In the genomic region with DNA sequence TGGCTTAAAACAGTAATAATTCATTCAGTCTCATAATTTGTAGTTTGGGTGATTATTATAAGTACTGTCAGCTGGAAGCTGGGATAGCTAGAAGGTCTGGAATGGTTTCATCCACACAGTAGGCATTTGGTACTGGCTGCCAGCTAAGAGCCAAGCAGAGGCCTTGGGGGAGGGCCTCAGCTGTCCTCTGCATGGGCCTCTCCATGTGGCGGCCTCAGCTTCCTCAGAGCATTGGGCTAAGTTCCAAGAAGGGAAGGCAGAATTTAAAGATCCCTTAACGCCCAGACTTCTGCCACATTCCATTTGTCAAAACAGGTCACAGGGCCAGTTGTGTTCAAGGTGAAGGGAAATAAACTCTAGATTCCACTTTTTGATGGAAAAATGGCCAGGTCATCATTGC, we compare ENCODE assay signal across 16 cellular contexts.
A peak's percentile ranks its signal among the peaks of the same experiment; 100 is the strongest.
DNase-seq lines count a peak whose midpoint lies in the region; TF ChIP-seq lines count a peak whose summit lies in the region.
"Had no signal": no experiment of that assay in that cellular context is flagged by ENCODE, and none has a peak within 500 bp of the region (broad histone marks: within the 10 kb centered on the region; RNA-seq: fewer than 3 reads in every experiment).

No MANE protein-coding gene starts in this region.

- H3K27ac ChIP-seq in SJCRH30 (no peak overlapping the region), esophagus muscularis mucosa (replicated peaks in 1 of 4) (no peak overlapping the region)
- H3K27ac ChIP-seq: 22Rv1, A549, BLaER1 had no signal

- no peak for TF ChIP-seq POLR2A in esophagus muscularis mucosa (IDR thresholded peaks at IDR 0.05; ENCODE audit: low read depth)

- H3K36me3 Mint-ChIP-seq in activated CD4-positive, alpha-beta memory T cell treated with anti-CD3 and anti-CD28 coated beads, Interleukin-2, amount 10 ng/mL, durations not matched to agents 7 days and 5 days (ENCODE audit: low read depth) = no peaks in the 10 kb centered on the region

- no peaks in the 10 kb centered on the region for H3K9me3 Mint-ChIP-seq in activated CD4-positive, alpha-beta memory T cell treated with anti-CD3 and anti-CD28 coated beads, Interleukin-2, amount 10 ng/mL, durations not matched to agents 7 days and 5 days
- H3K9me3 Mint-ChIP-seq: CD14-positive monocyte; CD4-positive, alpha-beta memory T cell; GM23338 had no signal

- H3K4me1 ChIP-seq in SJCRH30 = peaks cover 11% of the 10 kb centered on the region; the same call in 1 of the 2 replicates
- peaks cover 0 to 8% (median 0%) of the 10 kb centered on the region in 4 donors for H3K4me1 ChIP-seq in esophagus muscularis mucosa
- H3K4me1 ChIP-seq: A549, BLaER1 had no signal

- WGBS in esophagus muscularis mucosa = 85% methylated on average over 2 of the region's 2 CpGs

- TF ChIP-seq CTCF in esophagus muscularis mucosa (IDR thresholded peaks at IDR 0.05) = no peak

- H3K36me3 ChIP-seq in SJCRH30 = no peaks in the 10 kb centered on the region
- peaks cover 0 to 28% (median 10%) of the 10 kb centered on the region in 4 donors for H3K36me3 ChIP-seq in esophagus muscularis mucosa
- H3K36me3 ChIP-seq: BLaER1 had no signal

- intact Hi-C loops in esophagus muscularis mucosa (cut with DNase I) = no loop called here

- CTCF ChIA-PET in activated CD4-positive, alpha-beta memory T cell treated with anti-CD3 and anti-CD28 coated beads, Interleukin-2, amount 10 ng/mL, durations not matched to agents 7 days and 5 days (lab: Charles Lee) = no interaction called here

- H3K27ac Mint-ChIP-seq in activated CD4-positive, alpha-beta memory T cell treated with anti-CD3 and anti-CD28 coated beads, Interleukin-2, amount 10 ng/mL, durations not matched to agents 7 days and 5 days = no peak overlapping the region
- H3K27ac Mint-ChIP-seq: CD14-positive monocyte; CD4-positive, alpha-beta memory T cell; GM23338 had no signal

- no peak overlapping the region for H3K4me3 ChIP-seq in SJCRH30
- no peak overlapping the region for H3K4me3 ChIP-seq in esophagus muscularis mucosa
- H3K4me3 ChIP-seq: A549, BLaER1, GM23338 had no signal

- no peak overlapping the region for H3K4me3 Mint-ChIP-seq in activated CD4-positive, alpha-beta memory T cell treated with anti-CD3 and anti-CD28 coated beads, Interleukin-2, amount 10 ng/mL, durations not matched to agents 7 days and 5 days
- H3K4me3 Mint-ChIP-seq: CD14-positive monocyte; CD4-positive, alpha-beta memory T cell; GM23338 had no signal

- no peak for TF ChIP-seq EP300 in esophagus muscularis mucosa (IDR thresholded peaks at IDR 0.05)

- DNase-seq in DMS 273 (lab: John Stamatoyannopoulos, UW; ENCODE audit: unreplicated experiment) (peak; percentile 9), DMS 273 treated with DMSO at 0.1 percent for 48 hours (lab: John Stamatoyannopoulos, UW) (no peak), SJCRH30 (peak; percentile 12 to 42), esophagus muscularis mucosa (ENCODE audit: extremely low spot score) (peak; percentile 17), NCI-H69 (lab: John Stamatoyannopoulos, UW) (no peak)
- DNase-seq in activated CD4-positive, alpha-beta memory T cell treated with anti-CD3 and anti-CD28 coated beads, Interleukin-2, amount 10 ng/mL, durations not matched to agents 7 days and 5 days = no peak
- DNase-seq in activated CD4-positive, alpha-beta T cell treated with anti-CD3 and anti-CD28 coated beads for 4 hours = no peak
- DNase-seq: CD4-positive, alpha-beta memory T cell; DMS53; DND-41; IMR-90 had no signal

- H3K27me3 ChIP-seq in SJCRH30 (no peaks in the 10 kb centered on the region), esophagus muscularis mucosa (no peaks in the 10 kb centered on the region)
- H3K27me3 ChIP-seq: BLaER1 had no signal

- POLR2A ChIA-PET in activated CD4-positive, alpha-beta memory T cell treated with anti-CD3 and anti-CD28 coated beads, Interleukin-2, amount 10 ng/mL, durations not matched to agents 7 days and 5 days (lab: Charles Lee) = no interaction called here

- H3K27me3 Mint-ChIP-seq in activated CD4-positive, alpha-beta memory T cell treated with anti-CD3 and anti-CD28 coated beads, Interleukin-2, amount 10 ng/mL, durations not matched to agents 7 days and 5 days = no peaks in the 10 kb centered on the region
- H3K27me3 Mint-ChIP-seq: CD4-positive, alpha-beta memory T cell had no signal

- no peaks in the 10 kb centered on the region for H3K4me1 Mint-ChIP-seq in activated CD4-positive, alpha-beta memory T cell treated with anti-CD3 and anti-CD28 coated beads, Interleukin-2, amount 10 ng/mL, durations not matched to agents 7 days and 5 days
- H3K4me1 Mint-ChIP-seq: CD14-positive monocyte; CD4-positive, alpha-beta memory T cell had no signal

- no peaks in the 10 kb centered on the region for H3K9me3 ChIP-seq in SJCRH30 (replicated peaks)
- no peaks in the 10 kb centered on the region for H3K9me3 ChIP-seq in esophagus muscularis mucosa
- H3K9me3 ChIP-seq: A549, BLaER1 had no signal

Comparison
In these comparisons a context has a peak if more than half of its experiments do, and no peak if none do; other contexts are left out.
1. DNase-seq: peak in DMS 273 (single experiment), SJCRH30 (2 of 2) and esophagus muscularis mucosa (single experiment); none in DMS 273 treated with DMSO at 0.1 percent for 48 hours (single experiment), activated CD4-positive, alpha-beta memory T cell treated with anti-CD3 and anti-CD28 coated beads, Interleukin-2, amount 10 ng/mL, durations not matched to agents 7 days and 5 days (single experiment), activated CD4-positive, alpha-beta T cell treated with anti-CD3 and anti-CD28 coated beads for 4 hours (0 of 2) and NCI-H69 (single experiment).